ENCODE assay signal across 8 cellular contexts in genomic region chr7:87152112-87152896, GRCh38. TPM values are rescaled to one million over a fixed set of nuclear protein-coding genes. Genes with fewer than 3 reads are reported as not detected.
A peak's percentile ranks its signal among the peaks of the same experiment; 100 is the strongest.
DNase-seq lines count a peak whose midpoint lies in the region; ATAC-seq and TF ChIP-seq lines count a peak whose summit lies in the region.

TSS of gene DMTF1 (plus strand) at chr7:87152453. CDS start at chr7:87164942, 12,489 bp downstream.

- H3K36me3 ChIP-seq in left lung: no peaks in the 10 kb centered on the region

- peaks cover 18% of the 10 kb centered on the region for H3K4me1 Mint-ChIP-seq in dendritic cell treated with granulocyte-macrophage colony-stimulating factor and Interleukin-4, amounts not matched to agents 40 ng/mL and 50 ng/mL, for 4 days (ENCODE audit: low read depth)

- peak in 1 of 2 donors; percentile 22 for TF ChIP-seq CTCF in left lung (IDR thresholded peaks at IDR 0.05)

- H3K36me3 Mint-ChIP-seq in dendritic cell treated with granulocyte-macrophage colony-stimulating factor and Interleukin-4, amounts not matched to agents 40 ng/mL and 50 ng/mL, for 4 days (ENCODE audit: low read depth): peaks cover 24% of the 10 kb centered on the region

- H3K9me3 Mint-ChIP-seq in dendritic cell treated with granulocyte-macrophage colony-stimulating factor and Interleukin-4, amounts not matched to agents 40 ng/mL and 50 ng/mL, for 4 days: peaks cover 6% of the 10 kb centered on the region

- H3K4me3 ChIP-seq in left lung: peak within 1 kb of the TSS; percentile 57 to 60

- peaks cover 29 to 45% of the 10 kb centered on the region in 2 donors for H3K4me1 ChIP-seq in left lung

- H3K27me3 Mint-ChIP-seq in dendritic cell treated with granulocyte-macrophage colony-stimulating factor and Interleukin-4, amounts not matched to agents 40 ng/mL and 50 ng/mL, for 4 days: no peaks in the 10 kb centered on the region

- H3K4me3 Mint-ChIP-seq in dendritic cell treated with granulocyte-macrophage colony-stimulating factor and Interleukin-4, amounts not matched to agents 40 ng/mL and 50 ng/mL, for 4 days: peak within 1 kb of the TSS; percentile 98

- no peaks in the 10 kb centered on the region for H3K9me3 ChIP-seq in left lung

- DNase-seq in C1 segment of cervical spinal cord (lab: John Stamatoyannopoulos, UW) (peak; percentile 81 to 97 (median 92)), NCI-H748 treated with DMSO at 0.1 percent for 48 hours (lab: John Stamatoyannopoulos, UW) (peak; percentile 88), left lung (peak; percentile 95 to 99)
- DNase-seq in activated CD4-positive, alpha-beta T cell treated with anti-CD3 and anti-CD28 coated beads, Interleukin-2, amount 50 U/mL, for 24 hours (ENCODE audit: low read depth in 1 of 2, low spot score in 1 of 2): peak; percentile 74 to 86
- DNase-seq in stimulated activated CD4-positive, alpha-beta T cell treated with anti-CD3 and anti-CD28 coated beads, Interleukin-2, amount 100 ng/mL, for 48 hours: peak; percentile 80 to 82

- peak; percentile 77 for ATAC-seq in GM19372 (IDR thresholded peaks at IDR 0.05; ENCODE audit: low read depth, unreplicated experiment)
- ATAC-seq in HG03558 (IDR thresholded peaks at IDR 0.05; ENCODE audit: extremely low read depth, unreplicated experiment): peak; percentile 74
- ATAC-seq in left lung: peak; percentile 94

- peak within 1 kb of the TSS; percentile 100 for H3K27ac Mint-ChIP-seq in dendritic cell treated with granulocyte-macrophage colony-stimulating factor and Interleukin-4, amounts not matched to agents 40 ng/mL and 50 ng/mL, for 4 days

- no peaks in the 10 kb centered on the region for H3K27me3 ChIP-seq in left lung

- peak within 1 kb of the TSS; percentile 98 to 99 for H3K27ac ChIP-seq in left lung

- intact Hi-C loops in dendritic cell treated with granulocyte-macrophage colony-stimulating factor and Interleukin-4, amounts not matched to agents 40 ng/mL and 50 ng/mL, for 4 days (cut with micrococcal nuclease): loop anchor here (1.0 to 10.0 kb wide), 4 partner anchors 67 to 1070 kb away; partner anchors contain the start of genes CROT, DBF4, SLC25A40 and SRI
- intact Hi-C loops in left lung (cut with DNase I): loop anchor here in 1 of 2 donors (5.0 kb wide), 1 partner anchor 225 kb away; no protein-coding TSS in a partner anchor

RNA-seq across cellular contexts. Expression of gene DMTF1, which starts in this region (rescaled TPM):
- total RNA-seq in left lung: 10 to 100 TPM; 66.7 to 71.0 TPM

Comparison
In these comparisons a context has a peak if more than half of its experiments do, and no peak if none do; other contexts are left out.
1. Peak in every context shown above with its lines: DNase-seq, ATAC-seq, H3K4me3 ChIP-seq and H3K27ac ChIP-seq.